Comparison of ENCODE assay signal across 2 cellular contexts in genomic region chr16:67249762-67250327, GRCh38.
TF ChIP-seq lines count a peak whose summit lies in the region.

No MANE protein-coding gene starts in this region.

TF ChIP-seq in neural cell, 6 proteins besides CTCF, POLR2A, EP300 and RAD21 (continued from another document):
- TF ChIP-seq REST (IDR thresholded peaks at IDR 0.05; ENCODE audit: borderline replicate concordance) (no peak), POLR2AphosphoS5 (IDR thresholded peaks at IDR 0.05) (no peak)

TF ChIP-seq in HEK293T, 16 proteins besides CTCF, POLR2A, EP300 and RAD21 (continued from another document):
- TF ChIP-seq SP1 (IDR thresholded peaks at IDR 0.05) (no peak), HDGF (IDR thresholded peaks at IDR 0.05; ENCODE audit: borderline replicate concordance) (no peak), FOXK2 (IDR thresholded peaks at IDR 0.05) (no peak), ELF4 (IDR thresholded peaks at IDR 0.05) (no peak), SUZ12 (IDR thresholded peaks at IDR 0.05) (no peak), FOXA1 (IDR thresholded peaks at IDR 0.05) (no peak)
